17 cellular contexts compared by ENCODE assay signal in genomic region chr20:63787302-63787701, GRCh38. TPM values are rescaled to one million over a fixed set of nuclear protein-coding genes. Genes with fewer than 3 reads are reported as not detected.
A peak's percentile ranks its signal among the peaks of the same experiment; 100 is the strongest.
DNase-seq lines count a peak whose midpoint lies in the region; ATAC-seq and TF ChIP-seq lines count a peak whose summit lies in the region.
"Had no signal": no experiment of that assay in that cellular context is flagged by ENCODE, and none has a peak within 500 bp of the region (broad histone marks: within the 10 kb centered on the region; RNA-seq: fewer than 3 reads in every experiment).

No MANE protein-coding gene starts in this region.

- WGBS in spleen, 5 donors, result 67 to 80% (median 76%) methylated on average over 11 of the region's 11 CpGs
- no CpG with 5 or more reads among the region's 11 CpGs for WGBS in mesendoderm (ENCODE audit: extremely low coverage, insufficient coverage, low lambda C conversion rate)

- no peak overlapping the region for H3K4me3 ChIP-seq in dorsolateral prefrontal cortex
- peak overlapping the region in 1 of 2 donors; percentile 10 for H3K4me3 ChIP-seq in right atrium auricular region
- H3K4me3 ChIP-seq in spleen, result no peak overlapping the region
- H3K4me3 ChIP-seq in MM.1S (ENCODE audit: low read length), result no peak overlapping the region
- H3K4me3 ChIP-seq in mesendoderm (ENCODE audit: low read length), result no peak overlapping the region

- H3K36me3 Mint-ChIP-seq in natural killer cell treated with Interleukin-12 subunit alpha and Interleukin-12 subunit beta and Interleukin-15 and Interleukin-18, amount 100 ng/mL, for 72 hours, result no peaks in the 10 kb centered on the region
- no peaks in the 10 kb centered on the region for H3K36me3 Mint-ChIP-seq in natural killer cell

- no peak overlapping the region for H2BK15ac ChIP-seq in mesendoderm (replicated peaks; ENCODE audit: low read depth)

- no peaks in the 10 kb centered on the region for H3K4me1 Mint-ChIP-seq in natural killer cell treated with Interleukin-12 subunit alpha and Interleukin-12 subunit beta and Interleukin-15 and Interleukin-18, amount 100 ng/mL, for 72 hours (ENCODE audit: low read depth in 2 of 2)
- no peaks in the 10 kb centered on the region for H3K4me1 Mint-ChIP-seq in natural killer cell

- H3K27ac ChIP-seq in dorsolateral prefrontal cortex (peak overlapping the region in 36 of 59 donors; percentile 0 to 84 (median 47)), right atrium auricular region (peak overlapping the region; percentile 82 to 86), spleen (peak overlapping the region in 6 of 8 donors; percentile 6 to 83 (median 76)), MM.1S (ENCODE audit: low read length) (no peak overlapping the region), mesendoderm (ENCODE audit: low read depth, low read length) (no peak overlapping the region)
- H3K27ac ChIP-seq: KMS-11 had no signal

- ATAC-seq in natural killer cell treated with Interleukin-12 subunit alpha and Interleukin-12 subunit beta and Interleukin-15 and Interleukin-18, amount 100 ng/mL, for 72 hours, result no peak
- ATAC-seq in natural killer cell, result no peak

- peak; percentile 32 for DNase-seq in natural killer cell treated with Interleukin-12 subunit alpha and Interleukin-12 subunit beta and Interleukin-15 and Interleukin-18, amount 100 ng/mL, for 72 hours (ENCODE audit: low spot score)
- DNase-seq in natural killer cell (no peak), dorsolateral prefrontal cortex (no peak), right atrium auricular region (ENCODE audit: low spot score) (no peak), spleen (no peak), MM.1S (no peak), SKM-1 treated with dmso at 0.1 percent for 144 hours (lab: John Stamatoyannopoulos, UW; ENCODE audit: unreplicated experiment) (no peak), mesendoderm (no peak)
- DNase-seq: CD4-positive, alpha-beta T cell; DMS53; NCI-H1048; NCI-H1436; NCI-H1930; NCI-H345; NCI-H524 treated with DMSO at 0.1 percent for 48 hours had no signal

- no peak overlapping the region for H2AFZ ChIP-seq in MM.1S (ENCODE audit: low read length)

- H3K79me2 ChIP-seq in MM.1S (ENCODE audit: low read length) (no peaks in the 10 kb centered on the region), mesendoderm (ENCODE audit: control insufficient read depth, insufficient read depth, low read length) (peaks cover 10% of the 10 kb centered on the region)

- no peak overlapping the region for H4K5ac ChIP-seq in mesendoderm (ENCODE audit: low read length)

- TF ChIP-seq CTCF in natural killer cell (IDR thresholded peaks at IDR 0.05) (no peak), dorsolateral prefrontal cortex (IDR thresholded peaks at IDR 0.05 in 54 of 56, conservative IDR thresholded peaks at IDR 0.05 in 2 of 56; ENCODE audit: low read depth in 1 of 56, partially characterized antibody in 56 of 56) (no peak), right atrium auricular region (IDR thresholded peaks at IDR 0.05) (no peak), spleen (IDR thresholded peaks at IDR 0.05 in 8 of 11, conservative IDR thresholded peaks at IDR 0.05 in 3 of 11) (no peak), MM.1S (IDR thresholded peaks at IDR 0.05; ENCODE audit: low read length) (no peak)

- H4K8ac ChIP-seq in mesendoderm (ENCODE audit: low read depth, low read length), result no peak overlapping the region

- no peak overlapping the region for H2BK5ac ChIP-seq in mesendoderm (ENCODE audit: low read length)

- H3K4me3 Mint-ChIP-seq in natural killer cell treated with Interleukin-12 subunit alpha and Interleukin-12 subunit beta and Interleukin-15 and Interleukin-18, amount 100 ng/mL, for 72 hours, result no peak overlapping the region
- no peak overlapping the region for H3K4me3 Mint-ChIP-seq in natural killer cell
- H3K4me3 Mint-ChIP-seq: B cell; CD4-positive, alpha-beta T cell had no signal

- no peak overlapping the region for H3K9ac ChIP-seq in MM.1S (ENCODE audit: low read length)
- no peak overlapping the region for H3K9ac ChIP-seq in mesendoderm (ENCODE audit: low read length)
- H3K9ac ChIP-seq: KMS-11 had no signal

- H3K56ac ChIP-seq in mesendoderm (ENCODE audit: low read length), result no peak overlapping the region

- H3K23ac ChIP-seq in mesendoderm (ENCODE audit: low read length), result no peak overlapping the region

- H2AK5ac ChIP-seq in mesendoderm (ENCODE audit: low read length), result no peak overlapping the region

- H2BK120ac ChIP-seq in mesendoderm (ENCODE audit: low read depth, low read length), result no peak overlapping the region

- H3K27me3 Mint-ChIP-seq in natural killer cell treated with Interleukin-12 subunit alpha and Interleukin-12 subunit beta and Interleukin-15 and Interleukin-18, amount 100 ng/mL, for 72 hours, result no peaks in the 10 kb centered on the region
- H3K27me3 Mint-ChIP-seq in natural killer cell (ENCODE audit: low read depth in 2 of 2), result peaks cover 0 to 3% of the 10 kb centered on the region in 2 donors
- H3K27me3 Mint-ChIP-seq: B cell; CD4-positive, alpha-beta T cell had no signal

- H3K27me3 ChIP-seq in dorsolateral prefrontal cortex (no peaks in the 10 kb centered on the region), right atrium auricular region (no peaks in the 10 kb centered on the region), spleen (replicated peaks in 1 of 7) (no peaks in the 10 kb centered on the region), MM.1S (replicated peaks; ENCODE audit: insufficient read depth, low read length) (peaks cover 52% of the 10 kb centered on the region), mesendoderm (ENCODE audit: insufficient read depth, low read length, poor library complexity) (no peaks in the 10 kb centered on the region)

- no peaks in the 10 kb centered on the region for H3K9me3 ChIP-seq in right atrium auricular region
- no peaks in the 10 kb centered on the region for H3K9me3 ChIP-seq in spleen
- no peaks in the 10 kb centered on the region for H3K9me3 ChIP-seq in MM.1S (replicated peaks; ENCODE audit: insufficient read depth, low read length)

- no peaks in the 10 kb centered on the region for H3K9me2 ChIP-seq in MM.1S (replicated peaks; ENCODE audit: insufficient read depth, low read length)

- no peak overlapping the region for H3K4ac ChIP-seq in mesendoderm (ENCODE audit: low read depth, low read length)

- no peaks in the 10 kb centered on the region for H3K9me3 Mint-ChIP-seq in natural killer cell treated with Interleukin-12 subunit alpha and Interleukin-12 subunit beta and Interleukin-15 and Interleukin-18, amount 100 ng/mL, for 72 hours
- H3K9me3 Mint-ChIP-seq in natural killer cell, result no peaks in the 10 kb centered on the region
- H3K9me3 Mint-ChIP-seq: CD4-positive, alpha-beta T cell had no signal

- no peaks in the 10 kb centered on the region for H4K20me1 ChIP-seq in MM.1S (ENCODE audit: insufficient read depth, low read length)

- TF ChIP-seq POLR2A in spleen (IDR thresholded peaks at IDR 0.05), result no peak

- H3K27ac Mint-ChIP-seq in natural killer cell treated with Interleukin-12 subunit alpha and Interleukin-12 subunit beta and Interleukin-15 and Interleukin-18, amount 100 ng/mL, for 72 hours, result no peak overlapping the region
- H3K27ac Mint-ChIP-seq in natural killer cell, result no peak overlapping the region
- H3K27ac Mint-ChIP-seq: B cell; CD4-positive, alpha-beta T cell had no signal

- H3K4me1 ChIP-seq in right atrium auricular region (peaks cover 0 to 45% of the 10 kb centered on the region in 2 donors), spleen (peaks cover 28 to 91% (median 63%) of the 10 kb centered on the region in 6 donors), MM.1S (ENCODE audit: low read length) (no peaks in the 10 kb centered on the region), mesendoderm (ENCODE audit: control insufficient read depth, low read depth, low read length) (no peaks in the 10 kb centered on the region)

- no peak overlapping the region for H3K18ac ChIP-seq in mesendoderm (ENCODE audit: low read length)

- H3K79me1 ChIP-seq in mesendoderm (ENCODE audit: low read length), result peaks cover 18% of the 10 kb centered on the region

- H3K36me3 ChIP-seq in right atrium auricular region (peaks cover 17% of the 10 kb centered on the region), spleen (peaks cover 0 to 14% (median 5%) of the 10 kb centered on the region in 6 donors), MM.1S (replicated peaks; ENCODE audit: insufficient read depth, low read length) (no peaks in the 10 kb centered on the region), mesendoderm (ENCODE audit: control insufficient read depth, insufficient read depth, low read length) (peaks cover 2% of the 10 kb centered on the region)

- intact Hi-C loops in natural killer cell (cut with micrococcal nuclease) (loop anchor here (5.0 kb wide), 2 partner anchors 185 to 335 kb away; no protein-coding TSS in a partner anchor), dorsolateral prefrontal cortex (cut with DNase I) (loop anchor here in 1 of 2 donors (5.0 to 10.0 kb wide), 3 partner anchors 77 to 245 kb away; partner anchors contain the start of genes ABHD16B and TPD52L2), spleen (cut with DNase I; ENCODE audit: low total_unique reads) (no loop called here)

- 0 out of 2 replicates have a peak, but pooled peaks cover under 1% of the 10 kb centered on the region for H3F3A ChIP-seq in MM.1S (ENCODE audit: insufficient read depth, low read length)

- H3K4me2 ChIP-seq in MM.1S (ENCODE audit: low read depth, low read length) (no peak overlapping the region), mesendoderm (ENCODE audit: low read length) (no peak overlapping the region)
- H3K4me2 ChIP-seq: KMS-11 had no signal

RNA-seq across cellular contexts. Expression of gene ZBTB46, which starts 43.8 kb away (rescaled TPM):
- total RNA-seq in natural killer cell treated with Interleukin-12 subunit alpha and Interleukin-12 subunit beta and Interleukin-15 and Interleukin-18, amount 100 ng/mL, for 72 hours, result 1 to 10 TPM in 1 of 2 donors, under 1 TPM in 1; 0.25 to 1.2 TPM
- total RNA-seq in natural killer cell, result 1 to 10 TPM; 1.1 TPM
- 10 to 100 TPM in 114 of 120 experiments, 1 to 10 TPM in 6; 7.8 to 28.3 (median 16.0) TPM for total RNA-seq in dorsolateral prefrontal cortex
- total RNA-seq in right atrium auricular region, result 10 to 100 TPM; 12.2 to 17.8 TPM
- 10 to 100 TPM; 27.6 to 76.5 (median 35.9) TPM for total RNA-seq in spleen
- 10 to 100 TPM in 1 of 3 donors, 1 to 10 TPM in 2; 3.6 to 14.7 (median 4.7) TPM for polyA plus RNA-seq in spleen
- polyA plus RNA-seq in mesendoderm (2013, experiment 1 of 2), result 4.2 TPM
- 4.3 TPM for polyA plus RNA-seq in mesendoderm (2013, experiment 2 of 2)

RNA-seq across cellular contexts. Expression of gene SLC2A4RG, which starts 47.7 kb away (rescaled TPM):
- 10 to 100 TPM; 21.0 to 31.1 TPM for total RNA-seq in natural killer cell treated with Interleukin-12 subunit alpha and Interleukin-12 subunit beta and Interleukin-15 and Interleukin-18, amount 100 ng/mL, for 72 hours
- total RNA-seq in natural killer cell (100 to 1,000 TPM in 1 of 3 donors, 10 to 100 TPM in 2; 90.4 to 100 (median 95.5) TPM), dorsolateral prefrontal cortex (10 to 100 TPM; 15.1 to 78.0 (median 33.5) TPM), right atrium auricular region (10 to 100 TPM; 30.1 to 30.7 TPM), spleen (100 to 1,000 TPM in 1 of 7 donors, 10 to 100 TPM in 6; 39.9 to 107 (median 64.8) TPM)
- 10 to 100 TPM; 27.5 to 44.0 (median 34.3) TPM for polyA plus RNA-seq in spleen
- polyA plus RNA-seq in mesendoderm (2013, experiment 1 of 2), result 23.0 TPM
- 23.0 TPM for polyA plus RNA-seq in mesendoderm (2013, experiment 2 of 2)

RNA-seq across cellular contexts. Expression of gene LIME1, which starts 50.8 kb away (rescaled TPM):
- total RNA-seq in natural killer cell treated with Interleukin-12 subunit alpha and Interleukin-12 subunit beta and Interleukin-15 and Interleukin-18, amount 100 ng/mL, for 72 hours, result 10 to 100 TPM in 1 of 2 donors, 1 to 10 TPM in 1; 9.3 to 15.7 TPM
- total RNA-seq in natural killer cell (10 to 100 TPM; 86.5 to 94.4 (median 91.7) TPM), dorsolateral prefrontal cortex (10 to 100 TPM in 115 of 120 experiments, 1 to 10 TPM in 5; 7.8 to 33.9 (median 16.9) TPM), right atrium auricular region (1 to 10 TPM; 2.4 to 2.5 TPM), spleen (10 to 100 TPM; 24.0 to 93.4 (median 39.0) TPM)
- polyA plus RNA-seq in spleen, result 10 to 100 TPM; 56.2 to 96.6 (median 80.4) TPM
- 1.0 TPM for polyA plus RNA-seq in mesendoderm (2013, experiment 1 of 2)
- polyA plus RNA-seq in mesendoderm (2013, experiment 2 of 2), result 1.1 TPM

Comparison
In these comparisons a context has a peak if more than half of its experiments do, and no peak if none do; other contexts are left out.
1. H3K27ac ChIP-seq: peak in dorsolateral prefrontal cortex (36 of 59), right atrium auricular region (2 of 2) and spleen (6 of 8); none in MM.1S (single experiment) and mesendoderm (single experiment).